In the genomic region with DNA sequence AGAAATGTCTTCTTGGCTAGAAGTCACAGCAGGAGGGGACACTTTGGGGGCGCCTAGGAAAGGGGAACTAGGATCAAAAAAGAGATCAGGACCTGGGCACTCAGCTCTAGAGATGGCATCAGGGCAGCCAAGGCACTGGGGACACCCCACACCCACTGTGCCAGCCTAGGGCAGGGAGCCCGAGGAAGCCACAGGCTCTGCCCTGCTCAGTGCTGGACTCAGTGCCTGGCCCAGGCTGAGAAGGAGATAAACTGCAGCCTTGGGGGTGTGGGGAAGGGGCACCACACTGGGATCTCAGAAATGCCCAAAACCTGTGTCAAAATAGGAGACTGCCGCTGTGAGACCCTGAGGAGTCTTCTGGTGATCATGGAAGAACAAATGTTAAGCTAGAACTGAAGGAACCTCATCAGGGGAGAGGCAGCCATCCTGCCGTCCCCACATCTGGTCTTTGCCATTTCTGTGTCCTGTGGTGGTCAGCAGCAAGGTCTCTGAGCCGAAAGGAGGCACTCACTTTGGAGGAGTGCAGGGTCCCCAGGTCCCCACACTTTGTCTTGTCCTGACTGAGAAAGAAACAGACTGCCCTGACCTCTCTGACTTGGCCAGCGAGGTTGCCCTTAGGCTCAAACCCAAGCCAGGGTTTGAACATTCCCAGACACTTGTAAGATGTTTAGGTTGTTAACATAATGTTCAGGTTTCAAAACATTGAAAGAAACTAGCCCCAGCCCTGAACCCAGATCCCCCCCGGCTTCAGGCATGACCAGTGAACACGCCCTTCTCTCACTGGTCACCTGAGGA, we compare ENCODE assay signal across 1 cellular context.
TF ChIP-seq lines count a peak whose summit lies in the region.

No MANE protein-coding gene starts in this region.

TF ChIP-seq in K562, 482 proteins besides CTCF, POLR2A, EP300 and RAD21:
- no peak for TF ChIP-seq KLF16 (IDR thresholded peaks at IDR 0.05)
- TF ChIP-seq ZNF444 (CRISPR knock-in tag; IDR thresholded peaks at IDR 0.05): no peak
- TF ChIP-seq RBFOX2 (IDR thresholded peaks at IDR 0.05; ENCODE audit: low read depth, low read length): 0 out of 2 replicates have a peak, but pooled peaks have one; percentile 6
